Comparison of ENCODE assay signal across 7 cellular contexts in genomic region chr17:40598928-40599627, GRCh38. TPM values are rescaled to one million over a fixed set of nuclear protein-coding genes. Genes with fewer than 3 reads are reported as not detected.
DNase-seq lines count a peak whose midpoint lies in the region; ATAC-seq and TF ChIP-seq lines count a peak whose summit lies in the region.

No MANE protein-coding gene starts in this region.

- no peaks in the 10 kb centered on the region for H3K27me3 Mint-ChIP-seq in activated CD8-positive, alpha-beta T cell treated with anti-CD3 and anti-CD28 coated beads for 36 hours
- H3K27me3 Mint-ChIP-seq in stimulated activated naive CD8-positive, alpha-beta T cell treated with anti-CD3 and anti-CD28 coated beads, Interleukin-15, Interleukin-2, amounts not matched to agents 100 ng/mL and 50 ng/mL, for 24 hours: no peaks in the 10 kb centered on the region
- peaks cover 37% of the 10 kb centered on the region for H3K27me3 Mint-ChIP-seq in Calu3 (ENCODE audit: unreplicated experiment)

- H3K36me3 ChIP-seq in left ventricle myocardium inferior: no peaks in the 10 kb centered on the region

- H3K4me3 ChIP-seq in left ventricle myocardium inferior: no peak overlapping the region

- peaks cover 19% of the 10 kb centered on the region for H3K36me3 Mint-ChIP-seq in activated CD8-positive, alpha-beta T cell treated with anti-CD3 and anti-CD28 coated beads for 36 hours (ENCODE audit: low read depth)
- peaks cover 5% of the 10 kb centered on the region for H3K36me3 Mint-ChIP-seq in stimulated activated naive CD8-positive, alpha-beta T cell treated with anti-CD3 and anti-CD28 coated beads, Interleukin-15, Interleukin-2, amounts not matched to agents 100 ng/mL and 50 ng/mL, for 24 hours (ENCODE audit: low read depth)
- no peaks in the 10 kb centered on the region for H3K36me3 Mint-ChIP-seq in Calu3 (ENCODE audit: insufficient read depth, unreplicated experiment)

- H3K4me3 Mint-ChIP-seq in activated CD8-positive, alpha-beta T cell treated with anti-CD3 and anti-CD28 coated beads for 36 hours: peak overlapping the region; percentile 54
- peak overlapping the region; percentile 79 for H3K4me3 Mint-ChIP-seq in stimulated activated naive CD8-positive, alpha-beta T cell treated with anti-CD3 and anti-CD28 coated beads, Interleukin-15, Interleukin-2, amounts not matched to agents 100 ng/mL and 50 ng/mL, for 24 hours
- no peak overlapping the region for H3K4me3 Mint-ChIP-seq in Calu3 (ENCODE audit: low read depth, unreplicated experiment)

- intact Hi-C loops in activated CD8-positive, alpha-beta T cell treated with anti-CD3 and anti-CD28 coated beads for 36 hours (cut with micrococcal nuclease): loop anchor here (2.0 kb wide), 1 partner anchor 36 kb away; no protein-coding TSS in a partner anchor
- intact Hi-C loops in left ventricle myocardium inferior (cut with micrococcal nuclease) (no loop called here), Calu3 (cut with micrococcal nuclease; ENCODE audit: unreplicated experiment) (no loop called here)

- peak overlapping the region; percentile 99 for H3K27ac Mint-ChIP-seq in activated CD8-positive, alpha-beta T cell treated with anti-CD3 and anti-CD28 coated beads for 36 hours
- peak overlapping the region; percentile 99 for H3K27ac Mint-ChIP-seq in stimulated activated naive CD8-positive, alpha-beta T cell treated with anti-CD3 and anti-CD28 coated beads, Interleukin-15, Interleukin-2, amounts not matched to agents 100 ng/mL and 50 ng/mL, for 24 hours
- no peak overlapping the region for H3K27ac Mint-ChIP-seq in Calu3 (ENCODE audit: unreplicated experiment)

- peak overlapping the region; percentile 50 for H3K27ac ChIP-seq in left ventricle myocardium inferior (replicated peaks)

- H3K9me3 Mint-ChIP-seq in activated CD8-positive, alpha-beta T cell treated with anti-CD3 and anti-CD28 coated beads for 36 hours: peaks cover 8% of the 10 kb centered on the region
- peaks cover 12% of the 10 kb centered on the region for H3K9me3 Mint-ChIP-seq in stimulated activated naive CD8-positive, alpha-beta T cell treated with anti-CD3 and anti-CD28 coated beads, Interleukin-15, Interleukin-2, amounts not matched to agents 100 ng/mL and 50 ng/mL, for 24 hours
- H3K9me3 Mint-ChIP-seq in Calu3 (ENCODE audit: low read depth, unreplicated experiment): peaks cover 3% of the 10 kb centered on the region

- H3K4me1 Mint-ChIP-seq in activated CD8-positive, alpha-beta T cell treated with anti-CD3 and anti-CD28 coated beads for 36 hours (ENCODE audit: low read depth): peaks cover 95% of the 10 kb centered on the region
- peaks cover 100% of the 10 kb centered on the region for H3K4me1 Mint-ChIP-seq in stimulated activated naive CD8-positive, alpha-beta T cell treated with anti-CD3 and anti-CD28 coated beads, Interleukin-15, Interleukin-2, amounts not matched to agents 100 ng/mL and 50 ng/mL, for 24 hours (ENCODE audit: low read depth)
- peaks cover 10% of the 10 kb centered on the region for H3K4me1 Mint-ChIP-seq in Calu3 (ENCODE audit: low read depth, unreplicated experiment)

- CTCF ChIA-PET in activated CD8-positive, alpha-beta T cell treated with anti-CD3 and anti-CD28 coated beads for 36 hours (lab: Charles Lee): interaction anchor here (0.8 to 2.5 kb wide), 3 partner anchors 16 to 37 kb away, joined by 4 to 24 read pairs (median 4); no protein-coding TSS in a partner anchor
- CTCF ChIA-PET in Calu3 (lab: Charles Lee): interaction anchor here (1.1 to 1.8 kb wide), 5 partner anchors 17 to 52 kb away, joined by 3 to 12 read pairs (median 6); no protein-coding TSS in a partner anchor

- H3K4me1 ChIP-seq in left ventricle myocardium inferior: no peaks in the 10 kb centered on the region

- H3K9me3 ChIP-seq in left ventricle myocardium inferior (replicated peaks): no peaks in the 10 kb centered on the region

- ATAC-seq in GM19452 (IDR thresholded peaks at IDR 0.05; ENCODE audit: unreplicated experiment): peak; percentile 66
- ATAC-seq in HG03439 (IDR thresholded peaks at IDR 0.05; ENCODE audit: unreplicated experiment): peak; percentile 62
- peak; percentile 60 for ATAC-seq in activated CD8-positive, alpha-beta T cell treated with anti-CD3 and anti-CD28 coated beads for 36 hours

- peak; percentile 92 for DNase-seq in activated CD8-positive, alpha-beta T cell treated with anti-CD3 and anti-CD28 coated beads for 36 hours
- DNase-seq in left ventricle myocardium inferior (no peak), Calu3 (no peak), DMS153 (lab: John Stamatoyannopoulos, UW) (no peak)

- no peaks in the 10 kb centered on the region for H3K27me3 ChIP-seq in left ventricle myocardium inferior (ENCODE audit: low read depth)

- no TSS peak for BruUV-seq in Calu3 (replicated peaks; lab: Mats Ljungman, UMichigan)

- POLR2A ChIA-PET in activated CD8-positive, alpha-beta T cell treated with anti-CD3 and anti-CD28 coated beads for 36 hours (lab: Charles Lee): interaction anchor here (1.6 to 4.3 kb wide), 6 partner anchors 9 to 57 kb away, joined by 5 to 87 read pairs (median 12); partner anchors contain the start of genes CCR7 and SMARCE1

- TF ChIP-seq CTCF in activated CD8-positive, alpha-beta T cell treated with anti-CD3 and anti-CD28 coated beads for 36 hours (IDR thresholded peaks at IDR 0.05): no peak
- no peak for TF ChIP-seq CTCF in left ventricle myocardium inferior (IDR thresholded peaks at IDR 0.05; ENCODE audit: borderline replicate concordance)
- TF ChIP-seq CTCF in Calu3 (IDR thresholded peaks at IDR 0.05; ENCODE audit: unreplicated experiment): no peak

RNA-seq across cellular contexts. Expression of gene CCR7, which starts 33.8 kb away (rescaled TPM):
- total RNA-seq in activated CD8-positive, alpha-beta T cell treated with anti-CD3 and anti-CD28 coated beads for 36 hours: 100 to 1,000 TPM; 297 to 302 TPM
- not detected for total RNA-seq in left ventricle myocardium inferior
- not detected in 2 replicates for total RNA-seq in Calu3 (2022)

RNA-seq across cellular contexts. Expression of gene SMARCE1, which starts 48.5 kb away (rescaled TPM):
- total RNA-seq in activated CD8-positive, alpha-beta T cell treated with anti-CD3 and anti-CD28 coated beads for 36 hours: 10 to 100 TPM; 87.8 to 92.5 TPM
- total RNA-seq in left ventricle myocardium inferior: 58.6 TPM
- 755 and 768 TPM in 2 replicates for total RNA-seq in Calu3 (2022)

Comparison
In these comparisons a context has a peak if more than half of its experiments do, and no peak if none do; other contexts are left out.
1. RNA of gene CCR7, which starts 33.8 kb away (total RNA-seq): 297 to 302 TPM in activated CD8-positive, alpha-beta T cell treated with anti-CD3 and anti-CD28 coated beads for 36 hours; not detected in left ventricle myocardium inferior (single experiment) and not detected in Calu3; every median in the first group is over 100 times any median in the second.
2. Peak in every context shown above with its lines, with median percentiles within 50 percentile points of each other: ATAC-seq.